In genomic region chr2:97966545-97967215, GRCh38 we compare ENCODE assay signal across 9 cellular contexts. TPM values are rescaled to one million over a fixed set of nuclear protein-coding genes. Genes with fewer than 3 reads are reported as not detected.
DNase-seq lines count a peak whose midpoint lies in the region; ATAC-seq and TF ChIP-seq lines count a peak whose summit lies in the region.
"Had no signal": no experiment of that assay in that cellular context is flagged by ENCODE, and none has a peak within 500 bp of the region (broad histone marks: within the 10 kb centered on the region; RNA-seq: fewer than 3 reads in every experiment).

No MANE protein-coding gene starts in this region.

- H3K4me3 Mint-ChIP-seq in CD4-positive, CD25-positive, alpha-beta regulatory T cell = no peak overlapping the region
- H3K4me3 Mint-ChIP-seq in central memory CD8-positive, alpha-beta T cell = no peak overlapping the region
- H3K4me3 Mint-ChIP-seq in H9 = no peak overlapping the region

- H3K4me1 ChIP-seq in CD4-positive, CD25-positive, alpha-beta regulatory T cell (ENCODE audit: control insufficient read depth, insufficient read depth, low read length, poor library complexity, severe bottlenecking) = peaks cover 12% of the 10 kb centered on the region
- no peaks in the 10 kb centered on the region for H3K4me1 ChIP-seq in H9 (ENCODE audit: insufficient read depth, low read length)

- no peak overlapping the region for H2BK20ac ChIP-seq in H9 (ENCODE audit: low read depth, low read length, poor library complexity, severe bottlenecking)

- H3K27ac Mint-ChIP-seq in CD4-positive, CD25-positive, alpha-beta regulatory T cell = peak overlapping the region in 2 of 3 donors; percentile 6 to 56
- peak overlapping the region; percentile 13 for H3K27ac Mint-ChIP-seq in central memory CD8-positive, alpha-beta T cell (ENCODE audit: low read depth)
- H3K27ac Mint-ChIP-seq in H9 = no peak overlapping the region; a peak in 1 of 7 replicates

- DNase-seq in CD4-positive, CD25-positive, alpha-beta regulatory T cell = no peak
- no peak for DNase-seq in central memory CD8-positive, alpha-beta T cell (ENCODE audit: low spot score in 2 of 2)
- DNase-seq in cerebellar nuclear complex (lab: John Stamatoyannopoulos, UW) (no peak), H9 (no peak), GDM1 (lab: John Stamatoyannopoulos, UW) (no peak), NCI-H2029 treated with DMSO at 0.1 percent for 48 hours (lab: John Stamatoyannopoulos, UW) (no peak)

- H3K36me3 ChIP-seq in CD4-positive, CD25-positive, alpha-beta regulatory T cell (ENCODE audit: control insufficient read depth, insufficient read depth, low read length) = no peaks in the 10 kb centered on the region

- H4K20me1 ChIP-seq in H9 (ENCODE audit: control insufficient read depth, insufficient read depth, insufficient read length) = no peaks in the 10 kb centered on the region

- no peak overlapping the region for H2BK12ac ChIP-seq in H9 (ENCODE audit: insufficient read length, low read depth, low read length)

- H3K4me3 ChIP-seq in CD4-positive, CD25-positive, alpha-beta regulatory T cell (ENCODE audit: low read depth, low read length) = no peak overlapping the region

- H2AK5ac ChIP-seq in H9 (ENCODE audit: insufficient read length, low read length) = no peak overlapping the region

- H3K9me3 Mint-ChIP-seq in CD4-positive, CD25-positive, alpha-beta regulatory T cell = peaks cover 0 to 2% (median 0%) of the 10 kb centered on the region in 7 donors
- no peaks in the 10 kb centered on the region for H3K9me3 Mint-ChIP-seq in central memory CD8-positive, alpha-beta T cell
- no peaks in the 10 kb centered on the region for H3K9me3 Mint-ChIP-seq in H9

- no peak overlapping the region for H3K27ac ChIP-seq in CD4-positive, CD25-positive, alpha-beta regulatory T cell (ENCODE audit: insufficient read depth, low read length, poor library complexity, severe bottlenecking)
- H3K27ac ChIP-seq in H9 (ENCODE audit: insufficient read length, low read depth, low read length) = no peak overlapping the region
- H3K27ac ChIP-seq: VCaP had no signal

- no peak overlapping the region for H4K5ac ChIP-seq in H9 (ENCODE audit: insufficient read length, low read depth, low read length)

- H3K56ac ChIP-seq in H9 (ENCODE audit: insufficient read length, low read depth, low read length) = no peak overlapping the region

- H4K8ac ChIP-seq in H9 (replicated peaks; ENCODE audit: insufficient read length, low read depth, low read length) = no peak overlapping the region

- no peak for TF ChIP-seq CTCF in H9 (conservative IDR thresholded peaks at IDR 0.05)

- no peak overlapping the region for H3K23ac ChIP-seq in H9 (ENCODE audit: insufficient read length, low read depth, low read length)

- no peak overlapping the region for H3K4me2 ChIP-seq in H9 (ENCODE audit: insufficient read depth, insufficient read length, low read length)

- no peak overlapping the region for H2BK15ac ChIP-seq in H9 (ENCODE audit: low read depth, low read length)

- H3K4ac ChIP-seq in H9 (ENCODE audit: low read depth, low read length) = no peak overlapping the region

- no peak for ATAC-seq in CD4-positive, CD25-positive, alpha-beta regulatory T cell (ENCODE audit: low read depth in 2 of 2)
- peak; percentile 68 for ATAC-seq in GM19455 (IDR thresholded peaks at IDR 0.05; ENCODE audit: unreplicated experiment)
- ATAC-seq in HG03196 (IDR thresholded peaks at IDR 0.05; ENCODE audit: unreplicated experiment) = peak; percentile 46
- ATAC-seq in central memory CD8-positive, alpha-beta T cell (replicated peaks; ENCODE audit: extremely low read depth, poor library complexity, severe bottlenecking) = no peak

- no peaks in the 10 kb centered on the region for H3K27me3 Mint-ChIP-seq in CD4-positive, CD25-positive, alpha-beta regulatory T cell
- H3K27me3 Mint-ChIP-seq in central memory CD8-positive, alpha-beta T cell = no peaks in the 10 kb centered on the region
- H3K27me3 Mint-ChIP-seq in H9 (ENCODE audit: low read depth) = no peaks in the 10 kb centered on the region

- no CpG with 5 or more reads among the region's 3 CpGs for WGBS in H9 (ENCODE audit: extremely low coverage, insufficient read length, low lambda C conversion rate)

- peaks cover 5% of the 10 kb centered on the region; the same call in 1 of the 2 replicates for H3K79me2 ChIP-seq in H9 (ENCODE audit: insufficient read depth, low read length)

- H3K9me3 ChIP-seq in CD4-positive, CD25-positive, alpha-beta regulatory T cell (ENCODE audit: control insufficient read depth in 2 of 2, low read length in 2 of 2) = no peaks in the 10 kb centered on the region
- no peaks in the 10 kb centered on the region for H3K9me3 ChIP-seq in H9 (ENCODE audit: control insufficient read depth, low read depth, low read length)

- H3K18ac ChIP-seq in H9 (ENCODE audit: insufficient read length, low read depth, low read length) = no peak overlapping the region

- H2AFZ ChIP-seq in H9 (ENCODE audit: low read length) = no peak overlapping the region

- no peak overlapping the region for H3K9ac ChIP-seq in H9 (ENCODE audit: extremely low read depth, insufficient read length, low read length)

- no peaks in the 10 kb centered on the region for H3K79me1 ChIP-seq in H9 (ENCODE audit: insufficient read depth, low read depth, low read length, poor library complexity, severe bottlenecking)

- peaks cover 22 to 89% (median 72%) of the 10 kb centered on the region in 4 donors for H3K4me1 Mint-ChIP-seq in CD4-positive, CD25-positive, alpha-beta regulatory T cell
- H3K4me1 Mint-ChIP-seq in central memory CD8-positive, alpha-beta T cell = peaks cover 78% of the 10 kb centered on the region
- H3K4me1 Mint-ChIP-seq in H9 = peaks cover 20 to 21% of the 10 kb centered on the region in 2 experiments

- H3K27me3 ChIP-seq in CD4-positive, CD25-positive, alpha-beta regulatory T cell (ENCODE audit: control insufficient read depth, insufficient read depth, low read length) = no peaks in the 10 kb centered on the region
- H3K27me3 ChIP-seq in H9 (ENCODE audit: insufficient read depth, low read length) = no peaks in the 10 kb centered on the region

- no peak overlapping the region for H4K91ac ChIP-seq in H9 (ENCODE audit: insufficient read length, low read depth, low read length)

- peaks cover 9% of the 10 kb centered on the region for H3K36me3 Mint-ChIP-seq in CD4-positive, CD25-positive, alpha-beta regulatory T cell
- H3K36me3 Mint-ChIP-seq in central memory CD8-positive, alpha-beta T cell (ENCODE audit: insufficient read depth) = peaks cover 4% of the 10 kb centered on the region
- H3K36me3 Mint-ChIP-seq in H9 (ENCODE audit: insufficient read depth in 1 of 3, low read depth in 3 of 3) = no peaks in the 10 kb centered on the region

- H3K23me2 ChIP-seq in H9 (ENCODE audit: insufficient read length, low read depth, low read length, poor library complexity, severe bottlenecking) = no peaks in the 10 kb centered on the region

- H3T11ph ChIP-seq in H9 (ENCODE audit: low read length) = no peak overlapping the region

- no peak overlapping the region for H2BK5ac ChIP-seq in H9 (ENCODE audit: insufficient read length, low read length)

- no peak overlapping the region for H3K14ac ChIP-seq in H9 (ENCODE audit: insufficient read depth, low read length)

- H2BK120ac ChIP-seq in H9 (ENCODE audit: low read depth, low read length, poor library complexity, severe bottlenecking) = no peak overlapping the region

RNA-seq across cellular contexts. Expression of gene TMEM131, which starts 29.1 kb away (rescaled TPM):
- total RNA-seq in CD4-positive, CD25-positive, alpha-beta regulatory T cell = 34.1 TPM
- polyA plus RNA-seq in CD4-positive, CD25-positive, alpha-beta regulatory T cell = 1 to 10 TPM; 6.7 to 8.4 (median 7.7) TPM
- 20.9 and 22.3 TPM in 2 replicates for total RNA-seq in H9 (2021)

Comparison
In these comparisons a context has a peak if more than half of its experiments do, and no peak if none do; other contexts are left out.
1. ATAC-seq: peak in GM19455 (single experiment) and HG03196 (single experiment); none in CD4-positive, CD25-positive, alpha-beta regulatory T cell (0 of 2) and central memory CD8-positive, alpha-beta T cell (single experiment).
2. H3K27ac Mint-ChIP-seq: peak in CD4-positive, CD25-positive, alpha-beta regulatory T cell (2 of 3) and central memory CD8-positive, alpha-beta T cell (single experiment); none in H9 (0 of 3).